In the genomic region with DNA sequence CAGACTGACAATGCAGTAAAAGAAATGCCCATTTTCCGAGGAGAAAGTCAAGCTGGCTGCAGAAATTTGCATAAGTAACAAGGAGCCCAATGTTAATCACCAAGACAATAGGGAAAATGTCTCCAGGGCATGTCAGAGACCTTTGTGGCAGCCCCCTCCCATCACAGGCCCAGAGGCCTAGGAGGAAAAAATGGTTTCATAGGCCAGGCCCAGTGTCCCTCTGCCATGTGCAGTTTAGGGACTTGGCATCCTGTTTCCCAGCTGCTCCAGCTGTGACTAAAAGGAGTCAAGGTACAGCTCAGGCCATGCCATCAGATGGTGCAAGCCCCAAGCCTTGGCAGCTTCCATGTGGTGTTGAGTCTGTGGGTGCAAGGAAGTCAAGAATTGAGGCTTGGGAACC, we compare ENCODE assay signal across 2 cellular contexts.
DNase-seq lines count a peak whose midpoint lies in the region; ATAC-seq, FAIRE-seq and TF ChIP-seq lines count a peak whose summit lies in the region.
"Not testable (repeated sequence)": the region's sequence is repeated elsewhere in the genome, so short reads cannot be mapped to it uniquely, and the experiment has no call there.

No MANE protein-coding gene starts in this region.

- TF ChIP-seq POLR2A in A549 (IDR thresholded peaks at IDR 0.05; ENCODE audit: low read length), result not testable (repeated sequence)

- not testable (repeated sequence) for H3K4me2 ChIP-seq in A549

- not testable (repeated sequence) for H3K4me3 ChIP-seq in A549; HEK293 (ENCODE audit: low read depth, low read length)

- POLR2A ChIA-PET in A549 (lab: Yijun Ruan, JAX); HEK293 (lab: Yijun Ruan, JAX): not testable (repeated sequence)

- ATAC-seq in A549, result not testable (repeated sequence)

- DNase-seq in A549 (ENCODE audit: low read depth in 1 of 2, low spot score in 1 of 2), result not testable (repeated sequence)

- 0% methylated on average over 1 of the region's 1 CpG for WGBS in A549 (ENCODE audit: missing lambda C conversion rate)

- TF ChIP-seq EP300 in A549 (IDR thresholded peaks at IDR 0.05), result not testable (repeated sequence)

- H3K36me3 ChIP-seq in HEK293 (ENCODE audit: control insufficient read depth in 2 of 2, insufficient read depth in 1 of 2, low read length in 2 of 2), result not testable (repeated sequence)

- CTCF ChIA-PET in A549 (lab: Yijun Ruan, JAX); HEK293 (lab: Yijun Ruan, JAX): not testable (repeated sequence)

- not testable (repeated sequence) for H3K4me1 ChIP-seq in A549; HEK293 (ENCODE audit: control insufficient read depth, insufficient read depth, low read length)

- H3K27ac ChIP-seq in A549; HEK293 (ENCODE audit: extremely low read depth, low read depth, low read length): not testable (repeated sequence)

- TF ChIP-seq CTCF in A549 (IDR thresholded peaks at IDR 0.05); HEK293 (tag by site-specific recombination; IDR thresholded peaks at IDR 0.05): not testable (repeated sequence)

- not testable (repeated sequence) for FAIRE-seq in A549 (lab: Jason Lieb, UNC)

- H3K9me3 ChIP-seq in A549; HEK293 (ENCODE audit: control insufficient read depth, insufficient read depth, low read depth, low read length): not testable (repeated sequence)

- TF ChIP-seq RAD21 in A549 (conservative IDR thresholded peaks at IDR 0.05 in 1 of 2, IDR thresholded peaks at IDR 0.05 in 1 of 2), result not testable (repeated sequence)

TF ChIP-seq in A549, 52 proteins besides CTCF, POLR2A, EP300 and RAD21:
- peak; percentile 46 for TF ChIP-seq ZFP36 (IDR thresholded peaks at IDR 0.05; ENCODE audit: borderline replicate concordance, partially characterized antibody)

TF ChIP-seq in HEK293, 187 proteins besides CTCF, POLR2A, EP300 and RAD21:
- peak; percentile 93 for TF ChIP-seq ZNF585B (tag by site-specific recombination; IDR thresholded peaks at IDR 0.05)
- peak; percentile 38 for TF ChIP-seq SETDB1 (IDR thresholded peaks at IDR 0.05; ENCODE audit: insufficient read length, low read length)
